ENCODE assay signal across 24 cellular contexts in genomic region chr15:73017987-73018386, GRCh38.
"Had no signal": no experiment of that assay in that cellular context is flagged by ENCODE, and none has a peak within 500 bp of the region (broad histone marks: within the 10 kb centered on the region; RNA-seq: fewer than 3 reads in every experiment).

No MANE protein-coding gene starts in this region.

- H3K9ac ChIP-seq: neural progenitor cell had no signal

- H3K4me1 ChIP-seq: foreskin keratinocyte, upper lobe of right lung, vagina had no signal

- H3K4me3 ChIP-seq: esophagus muscularis mucosa, hepatocyte, lung, neural progenitor cell, ovary, tibial nerve, upper lobe of right lung, vagina had no signal

- H3K9me3 ChIP-seq: esophagus muscularis mucosa, ovary, tibial nerve, upper lobe of right lung, vagina had no signal

- H3K27ac ChIP-seq: epithelial cell of prostate, esophagus muscularis mucosa, foreskin keratinocyte, hepatocyte, neural progenitor cell, ovary, tibial nerve, upper lobe of right lung, vagina had no signal

- H3K4me2 ChIP-seq: hepatocyte, neural progenitor cell had no signal

- DNase-seq: cortex of kidney; effector memory CD8-positive, alpha-beta T cell; foreskin keratinocyte; head of caudate nucleus; left colon; left ventricle myocardium superior; mesenchymal stem cell; midbrain; nucleus accumbens; ovary; right cardiac atrium; stimulated activated CD4-positive, alpha-beta T cell treated with anti-CD3 and anti-CD28 coated beads, Interleukin-4, amount 100 ng/mL, for 1 hour; stimulated activated CD8-positive, alpha-beta memory T cell treated with anti-CD3 and anti-CD28 coated beads, Interleukin-4, amount 100 ng/mL, for 48 hours; stimulated activated naive CD8-positive, alpha-beta T cell treated with anti-CD3 and anti-CD28 coated beads, Interleukin-15, Interleukin-2, amounts not matched to agents 100 U/mL and 50 U/mL, for 24 hours; upper lobe of right lung had no signal

- H3K36me3 ChIP-seq: esophagus muscularis mucosa, neural progenitor cell, ovary, tibial nerve, upper lobe of right lung, vagina had no signal

- H3K79me2 ChIP-seq: hepatocyte had no signal

- H2AFZ ChIP-seq: hepatocyte had no signal

- H3K27me3 ChIP-seq: esophagus muscularis mucosa, hepatocyte, neural progenitor cell, ovary, tibial nerve, upper lobe of right lung, vagina had no signal

- ATAC-seq: effector memory CD8-positive, alpha-beta T cell; foreskin keratinocyte; left colon; left ventricle myocardium superior; natural killer cell treated with Interleukin-12 subunit alpha and Interleukin-12 subunit beta and Interleukin-15 and Interleukin-18, amount 100 ng/mL, for 72 hours; right cardiac atrium; stimulated activated effector memory CD8-positive, alpha-beta T cell treated with anti-CD3 and anti-CD28 coated beads, Interleukin-12 subunit alpha, Interleukin-12 subunit beta, amount 100 ng/mL, for 72 hours; stimulated activated naive CD8-positive, alpha-beta T cell treated with anti-CD3 and anti-CD28 coated beads, Interleukin-15, Interleukin-2, amounts not matched to agents 100 U/mL and 50 U/mL, for 24 hours; upper lobe of right lung had no signal
